In the genomic region with DNA sequence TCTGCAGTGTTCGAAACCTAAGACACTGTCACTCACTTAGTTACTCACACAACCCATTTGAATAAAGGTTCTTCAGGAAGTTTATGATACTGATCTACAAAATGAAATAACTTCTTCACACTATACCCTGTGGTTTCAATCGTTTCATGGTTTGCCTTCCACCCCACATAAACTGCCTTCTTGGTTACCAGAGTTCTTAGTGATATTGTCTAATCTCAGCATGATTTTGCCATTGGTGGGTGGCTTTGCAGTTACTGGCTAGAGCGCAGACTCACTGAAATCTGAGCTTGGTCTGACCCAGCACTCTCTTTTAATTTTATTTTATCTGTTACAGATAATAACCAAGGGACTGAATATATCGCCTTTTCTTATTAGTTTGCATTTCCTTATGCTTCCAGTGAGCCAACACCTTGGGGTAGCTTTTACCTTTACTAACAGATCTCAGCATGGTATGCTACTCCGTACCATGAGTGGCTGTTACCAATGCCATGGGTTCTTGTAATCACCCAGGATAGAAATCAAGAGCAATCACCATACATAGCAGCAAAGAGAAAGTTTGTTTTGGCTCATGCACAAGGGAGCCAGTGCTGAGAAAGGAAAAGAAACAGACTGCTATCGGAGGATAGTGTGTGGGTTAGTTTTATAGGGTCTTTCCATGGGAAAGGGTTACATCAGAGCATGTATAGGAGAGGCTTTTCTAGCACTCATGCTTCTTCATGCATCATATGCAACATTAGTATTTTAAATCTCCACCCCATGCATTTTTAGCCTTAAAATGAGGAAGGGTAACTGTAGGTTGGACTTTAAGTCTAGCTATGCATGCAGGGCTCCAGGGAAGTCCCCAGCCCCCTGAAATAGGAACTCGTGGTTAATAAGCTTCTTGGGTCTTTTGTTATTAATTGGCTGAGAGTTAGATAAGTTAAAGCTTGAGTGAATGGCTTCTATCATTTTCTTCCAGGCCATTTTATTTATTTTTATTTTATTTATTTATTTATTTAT, we compare ENCODE assay signal across 9 cellular contexts. TPM values are rescaled to one million over a fixed set of nuclear protein-coding genes. Genes with fewer than 3 reads are reported as not detected.
DNase-seq lines count a peak whose midpoint lies in the region; ATAC-seq, FAIRE-seq and TF ChIP-seq lines count a peak whose summit lies in the region.
"Had no signal": no experiment of that assay in that cellular context is flagged by ENCODE, and none has a peak within 500 bp of the region (broad histone marks: within the 10 kb centered on the region; RNA-seq: fewer than 3 reads in every experiment).

No MANE protein-coding gene starts in this region.

- DNase-seq in activated T-cell treated with anti-CD3 and anti-CD28 coated beads for 24 hours (ENCODE audit: low read depth) = peak; percentile 11
- no peak for DNase-seq in activated T-cell treated with anti-CD3 and anti-CD28 coated beads for 4 hours
- DNase-seq in endothelial cell of umbilical vein (ENCODE audit: low read depth, low spot score) = peak; percentile 23
- no peak for DNase-seq in thoracic aorta (ENCODE audit: low spot score)
- no peak for DNase-seq in OCI-M2 (lab: John Stamatoyannopoulos, UW; ENCODE audit: unreplicated experiment)
- DNase-seq in RCC 7860 (ENCODE audit: low spot score) = no peak
- DNase-seq: NCI-H524 treated with DMSO at 0.1 percent for 48 hours had no signal

- FAIRE-seq in endothelial cell of umbilical vein (lab: Jason Lieb, UNC) (peak; percentile 4), RCC 7860 (lab: Jason Lieb, UNC) (no peak)

- TF ChIP-seq CTCF in endothelial cell of umbilical vein (IDR thresholded peaks at IDR 0.05; ENCODE audit: extremely low read depth in 1 of 2, insufficient read depth in 1 of 2, low read depth in 1 of 2, low read length in 2 of 2) (no peak), thoracic aorta (IDR thresholded peaks at IDR 0.05) (no peak)

- H3K4me2 ChIP-seq in endothelial cell of umbilical vein (ENCODE audit: insufficient read depth, low read length) = no peak overlapping the region

- no peak overlapping the region for H2AFZ ChIP-seq in endothelial cell of umbilical vein (ENCODE audit: low read depth, low read length)

- TF ChIP-seq POLR2A in endothelial cell of umbilical vein (IDR thresholded peaks at IDR 0.05; ENCODE audit: low read depth, low read length) = no peak

- POLR2A ChIA-PET in endothelial cell of umbilical vein (lab: Charles Lee) = no interaction called here

- H4K20me1 ChIP-seq in endothelial cell of umbilical vein (replicated peaks; ENCODE audit: control insufficient read depth, extremely low read depth, insufficient read depth, low read length) = no peaks in the 10 kb centered on the region

- ATAC-seq in HG03442 (IDR thresholded peaks at IDR 0.05; ENCODE audit: unreplicated experiment) (peak; percentile 47), thoracic aorta (ENCODE audit: insufficient number of reproducible peaks, low FRiP score, low read depth) (no peak), HG03520 (IDR thresholded peaks at IDR 0.05; ENCODE audit: unreplicated experiment) (no peak)

- H3K9ac ChIP-seq in endothelial cell of umbilical vein (replicated peaks; ENCODE audit: extremely low read depth, insufficient read depth, low read length) = no peak overlapping the region

- H3K27ac ChIP-seq in endothelial cell of umbilical vein (ENCODE audit: insufficient read depth, low read depth, low read length) (no peak overlapping the region), thoracic aorta (peak overlapping the region in 1 of 2 donors; percentile 3)

- H3K4me1 ChIP-seq in endothelial cell of umbilical vein (ENCODE audit: control insufficient read depth, extremely low read depth, insufficient read depth, low read length) = peaks cover 3% of the 10 kb centered on the region
- peaks cover 21 to 51% of the 10 kb centered on the region in 2 donors for H3K4me1 ChIP-seq in thoracic aorta (ENCODE audit: control insufficient read depth in 1 of 2, low read depth in 2 of 2)

- no peaks in the 10 kb centered on the region for H3K27me3 ChIP-seq in endothelial cell of umbilical vein (ENCODE audit: control insufficient read depth in 2 of 2, insufficient read depth in 2 of 2, low read length in 2 of 2)
- no peaks in the 10 kb centered on the region for H3K27me3 ChIP-seq in thoracic aorta (replicated peaks; ENCODE audit: insufficient read depth)

- no TSS peak for BruUV-seq in endothelial cell of umbilical vein (replicated peaks; lab: Mats Ljungman, UMichigan)

- intact Hi-C loops in endothelial cell of umbilical vein (cut with micrococcal nuclease) = no loop called here

- H3K9me1 ChIP-seq in endothelial cell of umbilical vein (replicated peaks; ENCODE audit: control insufficient read depth, extremely low read depth, insufficient read depth, low read length) = no peaks in the 10 kb centered on the region

- no peaks in the 10 kb centered on the region for H3K79me2 ChIP-seq in endothelial cell of umbilical vein (ENCODE audit: control insufficient read depth, insufficient read depth, low read length)

- H3K4me3 ChIP-seq in endothelial cell of umbilical vein (replicated peaks in 1 of 3; ENCODE audit: insufficient read depth in 1 of 3, low read depth in 1 of 3, low read length in 3 of 3) (no peak overlapping the region), thoracic aorta (peak overlapping the region; percentile 1)

- no peaks in the 10 kb centered on the region for H3K9me3 ChIP-seq in endothelial cell of umbilical vein (replicated peaks; ENCODE audit: control insufficient read depth, insufficient read depth, low read length)
- no peaks in the 10 kb centered on the region for H3K9me3 ChIP-seq in thoracic aorta

- dilution Hi-C loops in endothelial cell of umbilical vein (cut with MboI; ENCODE audit: extremely low pct_ligation_motif_present, low sequenced_read_pairs) = no loop called here

- CTCF ChIA-PET in endothelial cell of umbilical vein (lab: Charles Lee) = interaction anchor here (1.6 to 2.5 kb wide), 3 partner anchors 22 to 50 kb away, joined by 3 to 8 read pairs (median 5); no protein-coding TSS in a partner anchor

- H3K36me3 ChIP-seq in endothelial cell of umbilical vein (ENCODE audit: control insufficient read depth in 2 of 2, extremely low read depth in 1 of 2, insufficient read depth in 2 of 2, low read length in 2 of 2) (no peaks in the 10 kb centered on the region), thoracic aorta (no peaks in the 10 kb centered on the region)

TF ChIP-seq in endothelial cell of umbilical vein, 7 proteins besides CTCF, POLR2A, EP300 and RAD21:
- TF ChIP-seq, protein P1, sequence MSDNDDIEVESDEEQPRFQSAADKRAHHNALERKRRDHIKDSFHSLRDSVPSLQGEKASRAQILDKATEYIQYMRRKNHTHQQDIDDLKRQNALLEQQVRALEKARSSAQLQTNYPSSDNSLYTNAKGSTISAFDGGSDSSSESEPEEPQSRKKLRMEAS (IDR thresholded peaks at IDR 0.05; ENCODE audit: insufficient read depth, insufficient read length) = no peak
- TF ChIP-seq FOS (IDR thresholded peaks at IDR 0.05; ENCODE audit: borderline replicate concordance, insufficient read depth, low read length) (no peak), GATA2 (IDR thresholded peaks at IDR 0.05; ENCODE audit: insufficient read depth, insufficient read length, low read depth, low read length) (no peak), MYC (IDR thresholded peaks at IDR 0.05; ENCODE audit: low read depth, low read length) (no peak), EZH2 (IDR thresholded peaks at IDR 0.05; ENCODE audit: borderline replicate concordance, low read depth, low read length, severe bottlenecking) (no peak), POLR2AphosphoS5 (IDR thresholded peaks at IDR 0.05; ENCODE audit: insufficient read depth, low read depth, low read length) (no peak), JUN (IDR thresholded peaks at IDR 0.05; ENCODE audit: borderline replicate concordance, insufficient read depth, insufficient read length, low read depth) (no peak)

RNA-seq across cellular contexts. Expression of a gene that starts 33.3 kb away (rescaled TPM):
- 70.8 and 79.6 TPM in 2 replicates for total RNA-seq in endothelial cell of umbilical vein
- polyA plus RNA-seq in endothelial cell of umbilical vein = 29.4 and 42.2 TPM in 2 replicates
- polyA plus RNA-seq in endothelial cell of umbilical vein (2011; cell fraction: cytosol; rRNA removed) = 42.7 and 56.8 TPM in 2 replicates
- 41.6 and 43.7 TPM in 2 replicates for polyA plus RNA-seq in endothelial cell of umbilical vein (2011; cell fraction: nucleus; rRNA removed)
- polyA plus RNA-seq in endothelial cell of umbilical vein (2012) = 120 and 124 TPM in 2 replicates
- polyA minus RNA-seq in endothelial cell of umbilical vein = 86.6 and 92.5 TPM in 2 replicates
- 13.1 TPM for polyA minus RNA-seq in endothelial cell of umbilical vein (2011; cell fraction: cytosol; rRNA and poly(A)+ RNA removed)
- polyA minus RNA-seq in endothelial cell of umbilical vein (2011; cell fraction: nucleus; rRNA and poly(A)+ RNA removed) = 17.3 and 25.4 TPM in 2 replicates
- total RNA-seq in thoracic aorta = 10 to 100 TPM; 62.8 to 67.8 TPM

RNA-seq across cellular contexts. Expression of a gene that starts 54.2 kb away (rescaled TPM):
- total RNA-seq in endothelial cell of umbilical vein (13.0 and 14.6 TPM in 2 replicates), thoracic aorta (10 to 100 TPM; 13.5 to 24.1 TPM)
- 3.8 and 4.2 TPM in 2 replicates for polyA plus RNA-seq in endothelial cell of umbilical vein
- 4.7 and 4.8 TPM in 2 replicates for polyA plus RNA-seq in endothelial cell of umbilical vein (2011; cell fraction: cytosol; rRNA removed)
- polyA plus RNA-seq in endothelial cell of umbilical vein (2011; cell fraction: nucleus; rRNA removed) = 8.2 and 9.3 TPM in 2 replicates
- 7.1 and 8.6 TPM in 2 replicates for polyA plus RNA-seq in endothelial cell of umbilical vein (2012)
- 4.3 and 9.2 TPM in 2 replicates for polyA minus RNA-seq in endothelial cell of umbilical vein
- 7.6 TPM for polyA minus RNA-seq in endothelial cell of umbilical vein (2011; cell fraction: cytosol; rRNA and poly(A)+ RNA removed)
- 6.5 and 7.9 TPM in 2 replicates for polyA minus RNA-seq in endothelial cell of umbilical vein (2011; cell fraction: nucleus; rRNA and poly(A)+ RNA removed)

Comparison
In these comparisons a context has a peak if more than half of its experiments do, and no peak if none do; other contexts are left out.
1. DNase-seq: peak in activated T-cell treated with anti-CD3 and anti-CD28 coated beads for 24 hours (single experiment) and endothelial cell of umbilical vein (single experiment); none in activated T-cell treated with anti-CD3 and anti-CD28 coated beads for 4 hours (single experiment), thoracic aorta (single experiment), OCI-M2 (single experiment) and RCC 7860 (single experiment).